8 cellular contexts compared by ENCODE assay signal in genomic region chr1:173869108-173869359, GRCh38. TPM values are rescaled to one million over a fixed set of nuclear protein-coding genes. Genes with fewer than 3 reads are reported as not detected.
DNase-seq lines count a peak whose midpoint lies in the region; TF ChIP-seq lines count a peak whose summit lies in the region.

No MANE protein-coding gene starts in this region.

- no peak for DNase-seq in MM.1S
- DNase-seq in MV-4-11 (lab: John Stamatoyannopoulos, UW) = no peak
- no peak for DNase-seq in head of caudate nucleus
- no peak for DNase-seq in cerebellar cortex (ENCODE audit: low spot score)
- DNase-seq in NCI-H1092 treated with DMSO at 0.1 percent for 48 hours (lab: John Stamatoyannopoulos, UW) = no peak

- H3K4me1 ChIP-seq in BLaER1 (peaks cover 56% of the 10 kb centered on the region), MM.1S (ENCODE audit: low read length) (peaks cover 34% of the 10 kb centered on the region), ectodermal cell (ENCODE audit: control insufficient read depth, insufficient read depth, low read length) (peaks cover 12% of the 10 kb centered on the region)

- H3K4me2 ChIP-seq in BLaER1 (peak overlapping the region; percentile 82), MM.1S (ENCODE audit: low read depth, low read length) (peak overlapping the region; percentile 64), neural cell (ENCODE audit: low read length) (peak overlapping the region; percentile 54)

- H3K9me2 ChIP-seq in MM.1S (replicated peaks; ENCODE audit: insufficient read depth, low read length) = no peaks in the 10 kb centered on the region
- no peaks in the 10 kb centered on the region for H3K9me2 ChIP-seq in neural cell (ENCODE audit: insufficient read depth, low read length)

- H3K27ac ChIP-seq in BLaER1 (peak overlapping the region; percentile 97), MM.1S (ENCODE audit: low read length) (peak overlapping the region; percentile 86; the same call in 1 of the 2 replicates), ectodermal cell (ENCODE audit: insufficient read depth, low read depth, low read length, poor library complexity, severe bottlenecking) (peak overlapping the region; percentile 79), neural cell (ENCODE audit: low read length) (no peak overlapping the region)

- H3K36me3 ChIP-seq in BLaER1 (peaks cover 32% of the 10 kb centered on the region), MM.1S (replicated peaks; ENCODE audit: insufficient read depth, low read length) (peaks cover 28% of the 10 kb centered on the region), ectodermal cell (ENCODE audit: control insufficient read depth, insufficient read depth, low read length) (peaks cover 28% of the 10 kb centered on the region), neural cell (ENCODE audit: insufficient read depth, low read length) (peaks cover 6% of the 10 kb centered on the region)

- no peaks in the 10 kb centered on the region for H3K27me3 ChIP-seq in BLaER1
- H3K27me3 ChIP-seq in MM.1S (replicated peaks; ENCODE audit: insufficient read depth, low read length) = no peaks in the 10 kb centered on the region
- H3K27me3 ChIP-seq in ectodermal cell (ENCODE audit: control insufficient read depth, insufficient read depth, low read length, poor library complexity, severe bottlenecking) = no peaks in the 10 kb centered on the region
- no peaks in the 10 kb centered on the region for H3K27me3 ChIP-seq in neural cell (ENCODE audit: insufficient read depth, low read depth, low read length)

- H3K9ac ChIP-seq in BLaER1 = peak overlapping the region; percentile 92
- H3K9ac ChIP-seq in MM.1S (ENCODE audit: low read length) = peak overlapping the region; percentile 83; the same call in 1 of the 2 replicates
- H3K9ac ChIP-seq in neural cell (ENCODE audit: low read length) = peak overlapping the region; percentile 95

- H3K9me3 ChIP-seq in BLaER1 (no peaks in the 10 kb centered on the region), MM.1S (replicated peaks; ENCODE audit: insufficient read depth, low read length) (no peaks in the 10 kb centered on the region), ectodermal cell (ENCODE audit: control insufficient read depth, low read length) (no peaks in the 10 kb centered on the region), neural cell (ENCODE audit: low read length) (no peaks in the 10 kb centered on the region)

- TF ChIP-seq RAD21 in neural cell (conservative IDR thresholded peaks at IDR 0.05) = no peak

- H2AFZ ChIP-seq in MM.1S (ENCODE audit: low read length) (peak overlapping the region; percentile 97), neural cell (ENCODE audit: low read depth, low read length) (no peak overlapping the region)

- 28 to 30% methylated on average over 1 to 3 of the region's 3 CpGs for WGBS in ectodermal cell, 2 experiments

- H3K4me3 ChIP-seq in BLaER1 (peak overlapping the region; percentile 86), MM.1S (ENCODE audit: low read length) (peak overlapping the region; percentile 90), ectodermal cell (ENCODE audit: insufficient read depth, low read depth, low read length) (peak overlapping the region; percentile 92), neural cell (ENCODE audit: low read length) (peak overlapping the region; percentile 93)

- intact Hi-C loops in head of caudate nucleus (cut with DNase I) = loop anchor here (5.0 kb wide), 1 partner anchor 153 kb away; the partner anchor contains the start of gene RC3H1

- TF ChIP-seq CTCF in MM.1S (IDR thresholded peaks at IDR 0.05; ENCODE audit: low read length) (no peak), neural cell (IDR thresholded peaks at IDR 0.05; ENCODE audit: poor library complexity, severe bottlenecking) (no peak)

- peaks cover 38% of the 10 kb centered on the region for H3K79me2 ChIP-seq in MM.1S (ENCODE audit: low read length)
- peaks cover 27% of the 10 kb centered on the region for H3K79me2 ChIP-seq in neural cell (replicated peaks; ENCODE audit: insufficient read depth, low read length)

- peaks cover 33% of the 10 kb centered on the region for H4K20me1 ChIP-seq in BLaER1
- peaks cover 28% of the 10 kb centered on the region for H4K20me1 ChIP-seq in MM.1S (ENCODE audit: insufficient read depth, low read length)
- no peaks in the 10 kb centered on the region for H4K20me1 ChIP-seq in neural cell (ENCODE audit: insufficient read depth)

- H3F3A ChIP-seq in MM.1S (ENCODE audit: insufficient read depth, low read length) = peaks cover 47% of the 10 kb centered on the region
- H3F3A ChIP-seq in neural cell (ENCODE audit: insufficient read depth, low read length, poor library complexity, severe bottlenecking) = peaks cover 7% of the 10 kb centered on the region

- no peak for TF ChIP-seq EP300 in neural cell (conservative IDR thresholded peaks at IDR 0.05; ENCODE audit: poor library complexity, severe bottlenecking)

TF ChIP-seq in neural cell, 6 proteins besides CTCF, POLR2A, EP300 and RAD21:
- no peak for TF ChIP-seq SMC3 (conservative IDR thresholded peaks at IDR 0.05; ENCODE audit: poor library complexity)
- no peak for TF ChIP-seq TAF1 (IDR thresholded peaks at IDR 0.05; ENCODE audit: low read depth)
- no peak for TF ChIP-seq MXI1 (conservative IDR thresholded peaks at IDR 0.05; ENCODE audit: poor library complexity, severe bottlenecking)
- no peak for TF ChIP-seq EZH2 (IDR thresholded peaks at IDR 0.05; ENCODE audit: borderline replicate concordance, insufficient read depth, low read length, poor library complexity, severe bottlenecking)

RNA-seq across cellular contexts. Expression of gene ZBTB37, which starts 0.9 kb away (rescaled TPM):
- polyA plus RNA-seq in ectodermal cell (2013, experiment 1 of 4) = 7.9 TPM
- polyA plus RNA-seq in ectodermal cell (2013, experiment 2 of 4) = 9.0 TPM
- polyA plus RNA-seq in ectodermal cell (2013, experiment 3 of 4) = 4.8 TPM
- 5.8 TPM for polyA plus RNA-seq in ectodermal cell (2013, experiment 4 of 4)
- polyA plus RNA-seq in neural cell = 14.3 and 14.6 TPM in 2 replicates
- 50.9 and 61.7 TPM in 2 replicates for polyA minus RNA-seq in neural cell

RNA-seq across cellular contexts. Expression of gene GAS5, which starts 1.2 kb away (rescaled TPM):
- 586 TPM for polyA plus RNA-seq in ectodermal cell (2013, experiment 1 of 4)
- polyA plus RNA-seq in ectodermal cell (2013, experiment 2 of 4) = 627 TPM
- 622 TPM for polyA plus RNA-seq in ectodermal cell (2013, experiment 3 of 4)
- polyA plus RNA-seq in ectodermal cell (2013, experiment 4 of 4) = 679 TPM
- polyA plus RNA-seq in neural cell = 931 and 1,182 TPM in 2 replicates
- 270 and 284 TPM in 2 replicates for polyA minus RNA-seq in neural cell

RNA-seq across cellular contexts. Expression of gene CENPL, which starts 44.4 kb away (rescaled TPM):
- polyA plus RNA-seq in ectodermal cell (2013, experiment 1 of 4) = 21.2 TPM
- 26.0 TPM for polyA plus RNA-seq in ectodermal cell (2013, experiment 2 of 4)
- polyA plus RNA-seq in ectodermal cell (2013, experiment 3 of 4) = 15.1 TPM
- 17.7 TPM for polyA plus RNA-seq in ectodermal cell (2013, experiment 4 of 4)
- 6.4 and 7.4 TPM in 2 replicates for polyA plus RNA-seq in neural cell
- 9.8 and 11.7 TPM in 2 replicates for polyA minus RNA-seq in neural cell

RNA-seq across cellular contexts. Expression of gene DARS2, which starts 44.6 kb away (rescaled TPM):
- 29.8 TPM for polyA plus RNA-seq in ectodermal cell (2013, experiment 1 of 4)
- polyA plus RNA-seq in ectodermal cell (2013, experiment 2 of 4) = 32.9 TPM
- polyA plus RNA-seq in ectodermal cell (2013, experiment 3 of 4) = 23.6 TPM
- polyA plus RNA-seq in ectodermal cell (2013, experiment 4 of 4) = 26.3 TPM
- 4.5 and 7.1 TPM in 2 replicates for polyA plus RNA-seq in neural cell
- polyA minus RNA-seq in neural cell = 12.7 and 14.4 TPM in 2 replicates

RNA-seq across cellular contexts. Expression of gene SERPINC1, which starts 48.1 kb away (rescaled TPM):
- not detected for polyA plus RNA-seq in ectodermal cell (2013, experiment 1 of 4)
- polyA plus RNA-seq in ectodermal cell (2013, experiment 2 of 4) = not detected
- not detected for polyA plus RNA-seq in ectodermal cell (2013, experiment 3 of 4)
- not detected for polyA plus RNA-seq in ectodermal cell (2013, experiment 4 of 4)
- polyA plus RNA-seq in neural cell = not detected in 2 replicates
- polyA minus RNA-seq in neural cell = not detected in 2 replicates
